ENCODE assay signal across 13 cellular contexts in the genomic region with DNA sequence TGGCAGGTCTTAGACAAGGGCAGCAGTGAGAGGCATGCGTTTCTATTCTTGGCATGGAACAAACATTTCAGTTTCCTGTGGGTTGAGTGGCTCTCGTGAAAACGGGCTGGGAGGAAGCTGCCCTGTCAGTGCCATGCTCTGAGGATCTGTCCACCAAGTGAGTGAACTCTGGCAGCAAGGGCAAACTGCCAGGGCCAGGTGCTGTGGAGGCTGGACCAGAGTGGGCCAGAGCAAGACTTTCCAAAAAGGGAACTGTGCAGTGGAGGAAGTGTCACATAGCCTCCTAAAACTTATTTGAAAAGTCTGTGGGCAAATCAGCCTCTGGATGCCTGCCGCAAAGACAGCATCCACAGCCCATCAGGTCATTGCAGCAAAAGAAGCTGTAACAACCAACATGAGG. TPM values are rescaled to one million over a fixed set of nuclear protein-coding genes. Genes with fewer than 3 reads are reported as not detected.
A peak's percentile ranks its signal among the peaks of the same experiment; 100 is the strongest.
DNase-seq lines count a peak whose midpoint lies in the region; ATAC-seq lines count a peak whose summit lies in the region.
"Had no signal": no experiment of that assay in that cellular context is flagged by ENCODE, and none has a peak within 500 bp of the region (broad histone marks: within the 10 kb centered on the region; RNA-seq: fewer than 3 reads in every experiment).

No MANE protein-coding gene starts in this region.

- peak overlapping the region in 6 of 8 donors; percentile 14 to 60 (median 42) for H3K27ac Mint-ChIP-seq in CD8-positive, alpha-beta memory T cell
- peak overlapping the region; percentile 61 for H3K27ac Mint-ChIP-seq in activated CD4-positive, alpha-beta memory T cell treated with anti-CD3 and anti-CD28 coated beads for 36 hours
- peak overlapping the region in 7 of 9 donors; percentile 4 to 78 (median 44) for H3K27ac Mint-ChIP-seq in naive thymus-derived CD4-positive, alpha-beta T cell

- no peaks in the 10 kb centered on the region for H3K9me3 ChIP-seq in CD8-positive, alpha-beta memory T cell (ENCODE audit: low read length)
- no peaks in the 10 kb centered on the region for H3K9me3 ChIP-seq in naive thymus-derived CD4-positive, alpha-beta T cell (ENCODE audit: control insufficient read depth in 2 of 3, low read length in 3 of 3)

- POLR2A ChIA-PET in CD8-positive, alpha-beta memory T cell (lab: Charles Lee), result no interaction called here
- POLR2A ChIA-PET in activated CD4-positive, alpha-beta memory T cell treated with anti-CD3 and anti-CD28 coated beads for 36 hours (lab: Charles Lee), result no interaction called here
- POLR2A ChIA-PET in naive thymus-derived CD4-positive, alpha-beta T cell (lab: Charles Lee), result interaction anchor here (0.6 to 1.1 kb wide), 2 partner anchors 13 to 72 kb away, joined by 3 read pairs; no protein-coding TSS in a partner anchor

- in situ Hi-C loops in ACHN (cut with HindIII; ENCODE audit: low pct_ligation_motif_present, low pct_unique_long_range_greater_than_20kb, low sequenced_read_pairs), result no loop called here

- no peaks in the 10 kb centered on the region for H3K9me3 Mint-ChIP-seq in CD8-positive, alpha-beta memory T cell
- H3K9me3 Mint-ChIP-seq in activated CD4-positive, alpha-beta memory T cell treated with anti-CD3 and anti-CD28 coated beads for 36 hours, result no peaks in the 10 kb centered on the region
- H3K9me3 Mint-ChIP-seq in naive thymus-derived CD4-positive, alpha-beta T cell, result peaks cover 0 to 25% (median 0%) of the 10 kb centered on the region in 11 donors

- no peak overlapping the region for H3K27ac ChIP-seq in CD8-positive, alpha-beta memory T cell (ENCODE audit: low read depth, low read length)
- no peak overlapping the region for H3K27ac ChIP-seq in naive thymus-derived CD4-positive, alpha-beta T cell (ENCODE audit: low read depth, low read length)
- H3K27ac ChIP-seq: PC-9 had no signal

- H3K27me3 ChIP-seq in CD8-positive, alpha-beta memory T cell (ENCODE audit: insufficient read depth, low read length, poor library complexity, severe bottlenecking), result no peaks in the 10 kb centered on the region
- H3K27me3 ChIP-seq in naive thymus-derived CD4-positive, alpha-beta T cell (ENCODE audit: control insufficient read depth in 2 of 2, insufficient read depth in 2 of 2, low read length in 2 of 2), result no peaks in the 10 kb centered on the region

- peak overlapping the region in 4 of 7 donors; percentile 22 to 49 (median 42) for H3K4me3 Mint-ChIP-seq in CD8-positive, alpha-beta memory T cell
- no peak overlapping the region for H3K4me3 Mint-ChIP-seq in activated CD4-positive, alpha-beta memory T cell treated with anti-CD3 and anti-CD28 coated beads for 36 hours
- H3K4me3 Mint-ChIP-seq in naive thymus-derived CD4-positive, alpha-beta T cell, result peak overlapping the region; percentile 14 to 68 (median 46)

- CTCF ChIA-PET in CD8-positive, alpha-beta memory T cell (lab: Charles Lee), result interaction anchor here (1.1 kb wide), 1 partner anchor 11 kb away, joined by 3 read pairs; no protein-coding TSS in a partner anchor
- CTCF ChIA-PET in activated CD4-positive, alpha-beta memory T cell treated with anti-CD3 and anti-CD28 coated beads for 36 hours (lab: Charles Lee), result no interaction called here
- CTCF ChIA-PET in naive thymus-derived CD4-positive, alpha-beta T cell (lab: Charles Lee), result interaction anchor here (0.6 to 2.1 kb wide), 2 partner anchors 12 to 159 kb away, joined by 3 to 6 read pairs; no protein-coding TSS in a partner anchor

- DNase-seq in CD8-positive, alpha-beta memory T cell, result no peak
- DNase-seq in activated CD4-positive, alpha-beta memory T cell treated with anti-CD3 and anti-CD28 coated beads for 36 hours, result peak; percentile 34
- DNase-seq in naive thymus-derived CD4-positive, alpha-beta T cell, result no peak
- no peak for DNase-seq in ACHN
- DNase-seq in NCI-H82 treated with DMSO at 0.1 percent for 48 hours (lab: John Stamatoyannopoulos, UW; ENCODE audit: unreplicated experiment), result no peak
- DNase-seq: activated naive CD4-positive, alpha-beta T cell; DMS153; mammary epithelial cell; NCI-H1092 treated with DMSO at 0.1 percent for 48 hours; PC-9 had no signal

- H3K4me1 ChIP-seq in CD8-positive, alpha-beta memory T cell (ENCODE audit: insufficient read depth, low read length), result peaks cover 27% of the 10 kb centered on the region
- H3K4me1 ChIP-seq in naive thymus-derived CD4-positive, alpha-beta T cell (ENCODE audit: control insufficient read depth in 2 of 2, insufficient read depth in 2 of 2, low read length in 2 of 2), result peaks cover 12 to 24% of the 10 kb centered on the region in 2 donors

- H3K36me3 ChIP-seq in CD8-positive, alpha-beta memory T cell (ENCODE audit: insufficient read depth, low read length), result no peaks in the 10 kb centered on the region
- H3K36me3 ChIP-seq in naive thymus-derived CD4-positive, alpha-beta T cell (ENCODE audit: control insufficient read depth in 2 of 3, insufficient read depth in 3 of 3, low read length in 3 of 3), result no peaks in the 10 kb centered on the region

- no peak overlapping the region for H3K4me3 ChIP-seq in CD8-positive, alpha-beta memory T cell (ENCODE audit: low read length)
- H3K4me3 ChIP-seq in naive thymus-derived CD4-positive, alpha-beta T cell (ENCODE audit: low read length), result no peak overlapping the region
- H3K4me3 ChIP-seq: PC-9 had no signal

- ATAC-seq in HG02642 (IDR thresholded peaks at IDR 0.05; ENCODE audit: poor library complexity, unreplicated experiment), result peak; percentile 48
- no peak for ATAC-seq in naive thymus-derived CD4-positive, alpha-beta T cell
- no peak for ATAC-seq in GM21825 (IDR thresholded peaks at IDR 0.05; ENCODE audit: unreplicated experiment)
- ATAC-seq in HG03439 (IDR thresholded peaks at IDR 0.05; ENCODE audit: unreplicated experiment), result no peak

- peaks cover 0 to 1% of the 10 kb centered on the region in 2 donors for H3K27me3 Mint-ChIP-seq in CD8-positive, alpha-beta memory T cell
- H3K27me3 Mint-ChIP-seq in activated CD4-positive, alpha-beta memory T cell treated with anti-CD3 and anti-CD28 coated beads for 36 hours, result no peaks in the 10 kb centered on the region
- H3K27me3 Mint-ChIP-seq in naive thymus-derived CD4-positive, alpha-beta T cell, result no peaks in the 10 kb centered on the region

- intact Hi-C loops in activated CD4-positive, alpha-beta memory T cell treated with anti-CD3 and anti-CD28 coated beads for 36 hours (cut with micrococcal nuclease), result loop anchor here (5.0 kb wide), 2 partner anchors 94 to 131 kb away; no protein-coding TSS in a partner anchor
- intact Hi-C loops in naive thymus-derived CD4-positive, alpha-beta T cell (cut with micrococcal nuclease), result no loop called here

- no peaks in the 10 kb centered on the region for H3K36me3 Mint-ChIP-seq in CD8-positive, alpha-beta memory T cell
- H3K36me3 Mint-ChIP-seq in activated CD4-positive, alpha-beta memory T cell treated with anti-CD3 and anti-CD28 coated beads for 36 hours, result no peaks in the 10 kb centered on the region
- H3K36me3 Mint-ChIP-seq in naive thymus-derived CD4-positive, alpha-beta T cell, result peaks cover 0 to 28% (median 0%) of the 10 kb centered on the region in 5 donors

- peaks cover 22 to 36% (median 36%) of the 10 kb centered on the region in 3 donors for H3K4me1 Mint-ChIP-seq in CD8-positive, alpha-beta memory T cell
- H3K4me1 Mint-ChIP-seq in activated CD4-positive, alpha-beta memory T cell treated with anti-CD3 and anti-CD28 coated beads for 36 hours (ENCODE audit: low read depth), result peaks cover 39% of the 10 kb centered on the region
- H3K4me1 Mint-ChIP-seq in naive thymus-derived CD4-positive, alpha-beta T cell, result peaks cover 26 to 44% (median 33%) of the 10 kb centered on the region in 7 donors

RNA-seq across cellular contexts. Expression of gene TAB2, which starts 44.2 kb away (rescaled TPM):
- 100 to 1,000 TPM; 103 to 109 TPM for total RNA-seq in CD8-positive, alpha-beta memory T cell
- 16.6 TPM for polyA plus RNA-seq in CD8-positive, alpha-beta memory T cell
- 10 to 100 TPM; 92.0 to 92.9 TPM for total RNA-seq in activated CD4-positive, alpha-beta memory T cell treated with anti-CD3 and anti-CD28 coated beads for 36 hours
- total RNA-seq in naive thymus-derived CD4-positive, alpha-beta T cell, result 100 to 1,000 TPM in 4 of 5 experiments, 10 to 100 TPM in 1; 98.3 to 234 (median 119) TPM
- 10 to 100 TPM; 15.7 to 17.5 TPM for polyA plus RNA-seq in naive thymus-derived CD4-positive, alpha-beta T cell
